Comparison of ENCODE assay signal across 10 cellular contexts in genomic region chrX:41382699-41383645, GRCh38. TPM values are rescaled to one million over a fixed set of nuclear protein-coding genes. Genes with fewer than 3 reads are reported as not detected.
A peak's percentile ranks its signal among the peaks of the same experiment; 100 is the strongest.
DNase-seq lines count a peak whose midpoint lies in the region; ATAC-seq and TF ChIP-seq lines count a peak whose summit lies in the region.
"Had no signal": no experiment of that assay in that cellular context is flagged by ENCODE, and none has a peak within 500 bp of the region (broad histone marks: within the 10 kb centered on the region; RNA-seq: fewer than 3 reads in every experiment).

No MANE protein-coding gene starts in this region.

- H3K4me1 ChIP-seq in fibroblast of lung (ENCODE audit: control insufficient read depth, extremely low read depth, insufficient read depth, low read length) = peaks cover 4% of the 10 kb centered on the region
- H3K4me1 ChIP-seq: adrenal gland had no signal

- no peak for TF ChIP-seq CTCF in fibroblast of lung (conservative IDR thresholded peaks at IDR 0.05 in 1 of 2, IDR thresholded peaks at IDR 0.05 in 1 of 2; ENCODE audit: low read depth in 1 of 2, low read length in 2 of 2)

- ATAC-seq in T-helper 17 cell (peak; percentile 79), HG03039 (IDR thresholded peaks at IDR 0.05; ENCODE audit: unreplicated experiment) (no peak)
- peak; percentile 43 for ATAC-seq in stimulated activated naive CD8-positive, alpha-beta T cell treated with anti-CD3 and anti-CD28 coated beads, Interleukin-15, Interleukin-2, amounts not matched to agents 100 U/mL and 50 U/mL, for 24 hours

- H3K4me1 Mint-ChIP-seq in T-helper 17 cell = peaks cover 10% of the 10 kb centered on the region

- no peak overlapping the region for H3K4me3 ChIP-seq in fibroblast of lung (replicated peaks in 1 of 4; ENCODE audit: control extremely low read depth in 1 of 4, insufficient read depth in 1 of 4, low read depth in 3 of 4, low read length in 4 of 4)
- H3K4me3 ChIP-seq: adrenal gland, BLaER1 had no signal

- H3K27ac ChIP-seq in fibroblast of lung (ENCODE audit: insufficient read depth, low read length) = peak overlapping the region; percentile 67
- H3K27ac ChIP-seq: BLaER1 had no signal

- H3K79me2 ChIP-seq in fibroblast of lung (ENCODE audit: control insufficient read depth, insufficient read depth, low read length) = no peaks in the 10 kb centered on the region

- H3K4me2 ChIP-seq in fibroblast of lung (ENCODE audit: extremely low read depth, insufficient read depth, low read length) = no peak overlapping the region
- H3K4me2 ChIP-seq: BLaER1 had no signal

- H3K9me3 ChIP-seq in T-helper 17 cell (ENCODE audit: control insufficient read depth, low read length, poor library complexity, severe bottlenecking) (no peaks in the 10 kb centered on the region), fibroblast of lung (ENCODE audit: control insufficient read depth, insufficient read depth, low read depth, low read length) (no peaks in the 10 kb centered on the region)
- H3K9me3 ChIP-seq: adrenal gland, BLaER1 had no signal

- H2AFZ ChIP-seq in fibroblast of lung (ENCODE audit: low read length) = peak overlapping the region; percentile 21

- H3K9ac ChIP-seq in fibroblast of lung (ENCODE audit: insufficient read depth, low read length) = no peak overlapping the region
- H3K9ac ChIP-seq: BLaER1 had no signal

- peak overlapping the region; percentile 85 for H3K27ac Mint-ChIP-seq in T-helper 17 cell

- H3K4me3 Mint-ChIP-seq in T-helper 17 cell = peak overlapping the region; percentile 83

- H3K27me3 ChIP-seq in fibroblast of lung (ENCODE audit: control insufficient read depth, insufficient read depth, low read length) = no peaks in the 10 kb centered on the region
- H3K27me3 ChIP-seq: adrenal gland, BLaER1 had no signal

- H3K36me3 ChIP-seq in fibroblast of lung (ENCODE audit: control insufficient read depth, insufficient read depth, low read length) = no peaks in the 10 kb centered on the region
- H3K36me3 ChIP-seq: adrenal gland, BLaER1 had no signal

- no peaks in the 10 kb centered on the region for H3K27me3 Mint-ChIP-seq in T-helper 17 cell

- no peaks in the 10 kb centered on the region for H3K36me3 Mint-ChIP-seq in T-helper 17 cell (ENCODE audit: low read depth)

- peak; percentile 4 to 28 for DNase-seq in activated CD4-positive, alpha-beta T cell treated with anti-CD3 and anti-CD28 coated beads for 4 hours
- no peak for DNase-seq in activated CD4-positive, alpha-beta T cell treated with anti-CD3 and anti-CD28 coated beads, Interleukin-2, amount 50 U/mL, for 1 hour
- DNase-seq in T-helper 17 cell (peak in 1 of 3 donors; percentile 16), fibroblast of lung (ENCODE audit: low read depth in 2 of 2) (peak; percentile 33 to 63), nucleus accumbens (lab: John Stamatoyannopoulos, UW) (no peak), NCI-H2196 (lab: John Stamatoyannopoulos, UW; ENCODE audit: unreplicated experiment) (no peak)
- DNase-seq in stimulated activated naive CD8-positive, alpha-beta T cell treated with anti-CD3 and anti-CD28 coated beads, Interleukin-15, Interleukin-2, amounts not matched to agents 100 U/mL and 50 U/mL, for 24 hours = peak; percentile 2

- H4K20me1 ChIP-seq in fibroblast of lung (ENCODE audit: control insufficient read depth, extremely low read depth, insufficient read depth, low read length) = no peaks in the 10 kb centered on the region
- H4K20me1 ChIP-seq: BLaER1 had no signal

RNA-seq across cellular contexts. Expression of gene DDX3X, which starts 49.0 kb away (rescaled TPM):
- total RNA-seq in T-helper 17 cell = 100 to 1,000 TPM; 795 to 944 TPM
- 177 and 216 TPM in 2 replicates for total RNA-seq in fibroblast of lung
- polyA plus RNA-seq in fibroblast of lung = 97.6 and 125 TPM in 2 replicates
- 129 and 149 TPM in 2 replicates for polyA plus RNA-seq in fibroblast of lung (2012)
- 25.7 and 42.6 TPM in 2 replicates for polyA minus RNA-seq in fibroblast of lung (ENCODE audit: low replicate concordance)

Comparison
In these comparisons a context has a peak if more than half of its experiments do, and no peak if none do; other contexts are left out.
1. DNase-seq: peak in activated CD4-positive, alpha-beta T cell treated with anti-CD3 and anti-CD28 coated beads for 4 hours (2 of 2), fibroblast of lung (2 of 2) and stimulated activated naive CD8-positive, alpha-beta T cell treated with anti-CD3 and anti-CD28 coated beads, Interleukin-15, Interleukin-2, amounts not matched to agents 100 U/mL and 50 U/mL, for 24 hours (single experiment); none in activated CD4-positive, alpha-beta T cell treated with anti-CD3 and anti-CD28 coated beads, Interleukin-2, amount 50 U/mL, for 1 hour (single experiment), nucleus accumbens (0 of 56) and NCI-H2196 (single experiment).